In genomic region chr17:77145635-77146632, GRCh38 we compare ENCODE assay signal across 1 cellular context.
TF ChIP-seq lines count a peak whose summit lies in the region.

No MANE protein-coding gene starts in this region.

TF ChIP-seq in HepG2, 621 proteins besides CTCF, POLR2A, EP300 and RAD21 (continued from another document and continues in another):
- TF ChIP-seq, protein P1, sequence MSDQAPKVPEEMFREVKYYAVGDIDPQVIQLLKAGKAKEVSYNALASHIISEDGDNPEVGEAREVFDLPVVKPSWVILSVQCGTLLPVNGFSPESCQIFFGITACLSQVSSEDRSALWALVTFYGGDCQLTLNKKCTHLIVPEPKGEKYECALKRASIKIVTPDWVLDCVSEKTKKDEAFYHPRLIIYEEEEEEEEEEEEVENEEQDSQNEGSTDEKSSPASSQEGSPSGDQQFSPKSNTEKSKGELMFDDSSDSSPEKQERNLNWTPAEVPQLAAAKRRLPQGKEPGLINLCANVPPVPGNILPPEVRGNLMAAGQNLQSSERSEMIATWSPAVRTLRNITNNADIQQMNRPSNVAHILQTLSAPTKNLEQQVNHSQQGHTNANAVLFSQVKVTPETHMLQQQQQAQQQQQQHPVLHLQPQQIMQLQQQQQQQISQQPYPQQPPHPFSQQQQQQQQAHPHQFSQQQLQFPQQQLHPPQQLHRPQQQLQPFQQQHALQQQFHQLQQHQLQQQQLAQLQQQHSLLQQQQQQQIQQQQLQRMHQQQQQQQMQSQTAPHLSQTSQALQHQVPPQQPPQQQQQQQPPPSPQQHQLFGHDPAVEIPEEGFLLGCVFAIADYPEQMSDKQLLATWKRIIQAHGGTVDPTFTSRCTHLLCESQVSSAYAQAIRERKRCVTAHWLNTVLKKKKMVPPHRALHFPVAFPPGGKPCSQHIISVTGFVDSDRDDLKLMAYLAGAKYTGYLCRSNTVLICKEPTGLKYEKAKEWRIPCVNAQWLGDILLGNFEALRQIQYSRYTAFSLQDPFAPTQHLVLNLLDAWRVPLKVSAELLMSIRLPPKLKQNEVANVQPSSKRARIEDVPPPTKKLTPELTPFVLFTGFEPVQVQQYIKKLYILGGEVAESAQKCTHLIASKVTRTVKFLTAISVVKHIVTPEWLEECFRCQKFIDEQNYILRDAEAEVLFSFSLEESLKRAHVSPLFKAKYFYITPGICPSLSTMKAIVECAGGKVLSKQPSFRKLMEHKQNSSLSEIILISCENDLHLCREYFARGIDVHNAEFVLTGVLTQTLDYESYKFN (CRISPR knock-in tag; conservative IDR thresholded peaks at IDR 0.05): peak; percentile 75; the same call in 1 of the 2 replicates
- TF ChIP-seq ZBTB34 (CRISPR knock-in tag; IDR thresholded peaks at IDR 0.05) (no peak; the same call in 1 of the 2 replicates), TEAD2 (CRISPR knock-in tag; IDR thresholded peaks at IDR 0.05) (no peak), ZNF577 (CRISPR knock-in tag; IDR thresholded peaks at IDR 0.05; ENCODE audit: borderline replicate concordance, low read depth) (no peak), JARID2 (CRISPR knock-in tag; IDR thresholded peaks at IDR 0.05; ENCODE audit: insufficient replicate concordance) (no peak), ZNF136 (CRISPR knock-in tag; IDR thresholded peaks at IDR 0.05; ENCODE audit: low read depth) (no peak), ZNF12 (CRISPR knock-in tag; IDR thresholded peaks at IDR 0.05) (no peak), DMTF1 (CRISPR knock-in tag; IDR thresholded peaks at IDR 0.05) (no peak), PPARG (CRISPR knock-in tag; conservative IDR thresholded peaks at IDR 0.05) (peak; percentile 72), ZKSCAN8 (CRISPR knock-in tag; IDR thresholded peaks at IDR 0.05; ENCODE audit: borderline replicate concordance) (peak; percentile 31; the same call in 1 of the 2 replicates), NFIC (IDR thresholded peaks at IDR 0.05; ENCODE audit: low read length) (no peak), ZNF672 (CRISPR knock-in tag; IDR thresholded peaks at IDR 0.05) (no peak), BCL3 (CRISPR knock-in tag; IDR thresholded peaks at IDR 0.05) (peak; percentile 17; the same call in 1 of the 2 replicates), TBX2 (CRISPR knock-in tag; IDR thresholded peaks at IDR 0.05; ENCODE audit: borderline replicate concordance) (no peak), ZNF235 (CRISPR knock-in tag; IDR thresholded peaks at IDR 0.05; ENCODE audit: borderline replicate concordance) (no peak), ZNF318 (CRISPR knock-in tag; IDR thresholded peaks at IDR 0.05) (no peak), SAFB2 (CRISPR knock-in tag; IDR thresholded peaks at IDR 0.05; ENCODE audit: borderline replicate concordance, low read depth) (0 out of 2 replicates have a peak, but pooled peaks have one; percentile 79), PBX3 (CRISPR knock-in tag; IDR thresholded peaks at IDR 0.05; ENCODE audit: borderline replicate concordance) (no peak), HDAC6 (IDR thresholded peaks at IDR 0.05; ENCODE audit: low read depth, low read length) (no peak), ZNF101 (CRISPR knock-in tag; IDR thresholded peaks at IDR 0.05; ENCODE audit: borderline replicate concordance, low read depth) (no peak), ZNF549 (CRISPR knock-in tag; IDR thresholded peaks at IDR 0.05) (no peak), FOXJ3 (CRISPR knock-in tag; IDR thresholded peaks at IDR 0.05; ENCODE audit: borderline replicate concordance) (peak; percentile 38; the same call in 1 of the 2 replicates), SNAPC2 (CRISPR knock-in tag; IDR thresholded peaks at IDR 0.05) (no peak), ZMYM2 (CRISPR knock-in tag; IDR thresholded peaks at IDR 0.05) (no peak), NFATC3 (CRISPR knock-in tag; IDR thresholded peaks at IDR 0.05) (no peak), ZNF710 (CRISPR knock-in tag; IDR thresholded peaks at IDR 0.05; ENCODE audit: borderline replicate concordance) (no peak; the same call in 1 of the 2 replicates), ELF1 (CRISPR knock-in tag; IDR thresholded peaks at IDR 0.05) (0 out of 2 replicates have a peak, but pooled peaks have one; percentile 16), TFDP1 (CRISPR knock-in tag; IDR thresholded peaks at IDR 0.05; ENCODE audit: borderline replicate concordance) (peak; percentile 89; the same call in 1 of the 2 replicates), TFAP4 (IDR thresholded peaks at IDR 0.05; ENCODE audit: borderline replicate concordance, low read depth) (peak; percentile 75), ZNF430 (CRISPR knock-in tag; IDR thresholded peaks at IDR 0.05) (peak; percentile 46; the same call in 1 of the 2 replicates)
- TF ChIP-seq, protein P2, sequence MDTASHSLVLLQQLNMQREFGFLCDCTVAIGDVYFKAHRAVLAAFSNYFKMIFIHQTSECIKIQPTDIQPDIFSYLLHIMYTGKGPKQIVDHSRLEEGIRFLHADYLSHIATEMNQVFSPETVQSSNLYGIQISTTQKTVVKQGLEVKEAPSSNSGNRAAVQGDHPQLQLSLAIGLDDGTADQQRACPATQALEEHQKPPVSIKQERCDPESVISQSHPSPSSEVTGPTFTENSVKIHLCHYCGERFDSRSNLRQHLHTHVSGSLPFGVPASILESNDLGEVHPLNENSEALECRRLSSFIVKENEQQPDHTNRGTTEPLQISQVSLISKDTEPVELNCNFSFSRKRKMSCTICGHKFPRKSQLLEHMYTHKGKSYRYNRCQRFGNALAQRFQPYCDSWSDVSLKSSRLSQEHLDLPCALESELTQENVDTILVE (CRISPR knock-in tag; IDR thresholded peaks at IDR 0.05): 0 out of 2 replicates have a peak, but pooled peaks have one; percentile 35
